1 cellular context compared by ENCODE assay signal in the genomic region with DNA sequence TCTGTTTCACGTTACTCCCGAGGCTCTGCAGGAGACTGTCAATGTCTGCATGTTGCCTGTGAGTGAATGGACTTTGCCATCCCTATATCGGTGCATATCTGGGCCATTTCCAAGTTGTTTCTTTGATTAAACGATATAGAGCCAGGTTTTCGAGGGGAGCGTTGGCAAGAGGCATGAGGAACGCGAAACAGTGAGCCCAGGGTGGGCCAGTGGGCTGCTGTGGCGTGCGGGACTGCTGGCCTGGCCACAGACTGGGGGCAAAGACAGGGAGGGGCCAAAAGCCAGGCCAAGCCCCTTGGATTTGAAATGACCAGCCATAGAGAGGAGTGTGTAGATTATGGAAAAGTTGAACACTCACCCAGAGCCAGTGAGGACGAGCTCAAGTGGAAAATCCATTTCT.
TF ChIP-seq lines count a peak whose summit lies in the region.

No MANE protein-coding gene starts in this region.

TF ChIP-seq in GM23338, 12 proteins besides CTCF, POLR2A, EP300 and RAD21 (continued from another document):
- TF ChIP-seq ZNF331 (CRISPR knock-in tag; IDR thresholded peaks at IDR 0.05; ENCODE audit: low read depth) (no peak), STAT1 (IDR thresholded peaks at IDR 0.05; ENCODE audit: unreplicated experiment) (no peak)
